In the genomic region with DNA sequence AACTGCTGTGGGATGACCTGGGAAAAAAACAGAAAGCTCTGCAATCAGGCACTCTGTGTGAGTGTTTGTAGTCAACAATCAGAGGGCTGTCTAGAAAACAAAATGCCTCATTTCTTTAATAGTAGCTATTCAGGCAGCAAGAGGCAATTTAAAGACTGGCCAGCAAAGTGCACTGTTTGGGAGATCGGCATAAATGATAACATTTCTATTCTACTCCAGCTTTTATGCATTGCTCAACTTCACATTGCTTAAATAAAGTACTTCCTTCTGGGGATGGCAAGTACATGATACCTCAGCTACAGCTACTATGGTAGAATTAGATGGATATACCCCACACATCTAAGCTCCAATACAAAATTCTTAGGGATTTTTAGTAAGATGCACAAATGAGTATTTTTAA, we compare ENCODE assay signal across 25 cellular contexts.
A peak's percentile ranks its signal among the peaks of the same experiment; 100 is the strongest.
DNase-seq lines count a peak whose midpoint lies in the region; ATAC-seq and TF ChIP-seq lines count a peak whose summit lies in the region.
"Had no signal": no experiment of that assay in that cellular context is flagged by ENCODE, and none has a peak within 500 bp of the region (broad histone marks: within the 10 kb centered on the region; RNA-seq: fewer than 3 reads in every experiment).

No MANE protein-coding gene starts in this region.

- no peak overlapping the region for H3K4me2 ChIP-seq in mesendoderm (ENCODE audit: low read length)
- H3K4me2 ChIP-seq: KMS-11 had no signal

- H3K27ac ChIP-seq in mesendoderm (ENCODE audit: low read depth, low read length), result no peak overlapping the region
- H3K27ac ChIP-seq: KMS-11, neutrophil, psoas muscle, upper lobe of left lung had no signal

- H2BK15ac ChIP-seq in mesendoderm (replicated peaks; ENCODE audit: low read depth), result no peak overlapping the region

- H3K4me1 ChIP-seq in adipocyte (ENCODE audit: control insufficient read depth, insufficient read depth, low read length), result peaks cover 27% of the 10 kb centered on the region
- peaks cover 2% of the 10 kb centered on the region for H3K4me1 ChIP-seq in mesendoderm (ENCODE audit: control insufficient read depth, low read depth, low read length)

- H3K9me3 ChIP-seq in adipocyte (ENCODE audit: control insufficient read depth, low read length), result no peaks in the 10 kb centered on the region
- H3K9me3 ChIP-seq: neutrophil, psoas muscle, upper lobe of left lung had no signal

- H3K27me3 ChIP-seq in adipocyte (replicated peaks; ENCODE audit: control insufficient read depth, insufficient read depth, low read length) (no peaks in the 10 kb centered on the region), mesendoderm (ENCODE audit: insufficient read depth, low read length, poor library complexity) (no peaks in the 10 kb centered on the region)
- H3K27me3 ChIP-seq: upper lobe of left lung had no signal

- H3K27me3 Mint-ChIP-seq in type B pancreatic cell, result no peaks in the 10 kb centered on the region
- H3K27me3 Mint-ChIP-seq: activated CD4-positive, alpha-beta memory T cell treated with anti-CD3 and anti-CD28 coated beads, Interleukin-2, amount 10 ng/mL, durations not matched to agents 7 days and 5 days; CD4-positive, alpha-beta memory T cell had no signal

- H3K36me3 Mint-ChIP-seq in type B pancreatic cell, result no peaks in the 10 kb centered on the region
- H3K36me3 Mint-ChIP-seq: activated naive CD8-positive, alpha-beta T cell treated with anti-CD3 and anti-CD28 coated beads, Interleukin-2, amount 10 ng/mL, durations not matched to agents 7 days and 5 days had no signal

- no CpG with 5 or more reads among the region's 1 CpG for WGBS in mesendoderm (ENCODE audit: extremely low coverage, insufficient coverage, low lambda C conversion rate)

- H3K18ac ChIP-seq in mesendoderm (ENCODE audit: low read length), result no peak overlapping the region

- H3K4me3 ChIP-seq in adipocyte (ENCODE audit: low read length), result no peak overlapping the region
- H3K4me3 ChIP-seq in mesendoderm (ENCODE audit: low read length), result no peak overlapping the region
- H3K4me3 ChIP-seq: psoas muscle, upper lobe of left lung had no signal

- peak overlapping the region; percentile 16 for H3K4me3 Mint-ChIP-seq in type B pancreatic cell
- H3K4me3 Mint-ChIP-seq: activated CD4-positive, alpha-beta memory T cell treated with anti-CD3 and anti-CD28 coated beads, Interleukin-2, amount 10 ng/mL, durations not matched to agents 7 days and 5 days; activated naive CD8-positive, alpha-beta T cell treated with anti-CD3 and anti-CD28 coated beads, Interleukin-2, amount 10 ng/mL, durations not matched to agents 7 days and 5 days; CD4-positive, alpha-beta memory T cell had no signal

- no peak overlapping the region for H3K27ac Mint-ChIP-seq in type B pancreatic cell
- H3K27ac Mint-ChIP-seq: activated CD4-positive, alpha-beta memory T cell treated with anti-CD3 and anti-CD28 coated beads, Interleukin-2, amount 10 ng/mL, durations not matched to agents 7 days and 5 days; activated naive CD8-positive, alpha-beta T cell treated with anti-CD3 and anti-CD28 coated beads, Interleukin-2, amount 10 ng/mL, durations not matched to agents 7 days and 5 days; CD4-positive, alpha-beta memory T cell had no signal

- no peak overlapping the region for H2AK5ac ChIP-seq in mesendoderm (ENCODE audit: low read length)

- H3K56ac ChIP-seq in mesendoderm (ENCODE audit: low read length), result no peak overlapping the region

- H4K8ac ChIP-seq in mesendoderm (ENCODE audit: low read depth, low read length), result no peak overlapping the region

- DNase-seq in SIG-M5 treated with dmso at 0.1 percent for 504 hours (lab: John Stamatoyannopoulos, UW; ENCODE audit: unreplicated experiment) (peak; percentile 48), SIG-M5 (lab: John Stamatoyannopoulos, UW) (no peak), adipocyte (ENCODE audit: low read depth) (peak; percentile 76), fibroblast of gingiva (ENCODE audit: low read depth) (peak; percentile 21), type B pancreatic cell (ENCODE audit: extremely low spot score, unreplicated experiment) (no peak), mesendoderm (no peak)
- DNase-seq in stimulated activated CD4-positive, alpha-beta T cell treated with anti-CD3 and anti-CD28 coated beads, Interleukin-15, amount 100 ng/mL, for 24 hours, result no peak
- DNase-seq: activated CD4-positive, alpha-beta memory T cell treated with anti-CD3 and anti-CD28 coated beads, Interleukin-2, amount 10 ng/mL, durations not matched to agents 7 days and 5 days; activated effector memory CD4-positive, alpha-beta T cell treated with anti-CD3 and anti-CD28 coated beads, Interleukin-2, amount 50 U/mL, for 16 hours; activated naive CD8-positive, alpha-beta T cell treated with anti-CD3 and anti-CD28 coated beads, Interleukin-2, amount 10 ng/mL, durations not matched to agents 7 days and 5 days; AML-193; CD4-positive, alpha-beta memory T cell; DMS153; effector CD4-positive, alpha-beta T cell; kidney glomerular epithelial cell; NCI-H1048; NCI-H1694 treated with DMSO at 0.1 percent for 48 hours; NCI-H226; NCI-H748 treated with DMSO at 0.1 percent for 48 hours; psoas muscle; upper lobe of left lung had no signal

- peaks cover 40% of the 10 kb centered on the region for H3K79me1 ChIP-seq in mesendoderm (ENCODE audit: low read length)

- H3K4me1 Mint-ChIP-seq in type B pancreatic cell (ENCODE audit: unreplicated experiment), result peaks cover 40% of the 10 kb centered on the region
- H3K4me1 Mint-ChIP-seq: activated CD4-positive, alpha-beta memory T cell treated with anti-CD3 and anti-CD28 coated beads, Interleukin-2, amount 10 ng/mL, durations not matched to agents 7 days and 5 days; activated naive CD8-positive, alpha-beta T cell treated with anti-CD3 and anti-CD28 coated beads, Interleukin-2, amount 10 ng/mL, durations not matched to agents 7 days and 5 days had no signal

- H4K5ac ChIP-seq in mesendoderm (ENCODE audit: low read length), result no peak overlapping the region

- no peaks in the 10 kb centered on the region for H3K36me3 ChIP-seq in adipocyte (ENCODE audit: control insufficient read depth, insufficient read depth, low read length, severe bottlenecking)
- H3K36me3 ChIP-seq in mesendoderm (ENCODE audit: control insufficient read depth, insufficient read depth, low read length), result no peaks in the 10 kb centered on the region
- H3K36me3 ChIP-seq: neutrophil, upper lobe of left lung had no signal

- no peak for TF ChIP-seq CTCF in type B pancreatic cell (conservative IDR thresholded peaks at IDR 0.05)

- H3K79me2 ChIP-seq in mesendoderm (ENCODE audit: control insufficient read depth, insufficient read depth, low read length), result peaks cover 38% of the 10 kb centered on the region

- ATAC-seq in HG03135 (IDR thresholded peaks at IDR 0.05; ENCODE audit: unreplicated experiment), result no peak
- ATAC-seq: activated CD4-positive, CD25-positive, alpha-beta regulatory T cell treated with anti-CD3 and anti-CD28 coated beads, Interleukin-2, amount 50 U/mL, for 24 hours; psoas muscle had no signal

- H3K9ac ChIP-seq in adipocyte (ENCODE audit: low read length), result no peak overlapping the region
- H3K9ac ChIP-seq in mesendoderm (ENCODE audit: low read length), result no peak overlapping the region
- H3K9ac ChIP-seq: KMS-11 had no signal

- H3K9me3 Mint-ChIP-seq in type B pancreatic cell, result no peaks in the 10 kb centered on the region
- H3K9me3 Mint-ChIP-seq: activated CD4-positive, alpha-beta memory T cell treated with anti-CD3 and anti-CD28 coated beads, Interleukin-2, amount 10 ng/mL, durations not matched to agents 7 days and 5 days; activated naive CD8-positive, alpha-beta T cell treated with anti-CD3 and anti-CD28 coated beads, Interleukin-2, amount 10 ng/mL, durations not matched to agents 7 days and 5 days; CD4-positive, alpha-beta memory T cell had no signal

- H2BK120ac ChIP-seq in mesendoderm (ENCODE audit: low read depth, low read length), result no peak overlapping the region

- H3K4ac ChIP-seq in mesendoderm (ENCODE audit: low read depth, low read length), result no peak overlapping the region

- H3K23ac ChIP-seq in mesendoderm (ENCODE audit: low read length), result no peak overlapping the region

- no peak overlapping the region for H2BK5ac ChIP-seq in mesendoderm (ENCODE audit: low read length)

Comparison
In these comparisons a context has a peak if more than half of its experiments do, and no peak if none do; other contexts are left out.
1. DNase-seq: peak in SIG-M5 treated with dmso at 0.1 percent for 504 hours (single experiment), adipocyte (single experiment) and fibroblast of gingiva (single experiment); none in SIG-M5 (single experiment), type B pancreatic cell (single experiment), stimulated activated CD4-positive, alpha-beta T cell treated with anti-CD3 and anti-CD28 coated beads, Interleukin-15, amount 100 ng/mL, for 24 hours (single experiment) and mesendoderm (single experiment).